Comparison of ENCODE assay signal across 8 cellular contexts in genomic region chr3:138944842-138945645, GRCh38. TPM values are rescaled to one million over a fixed set of nuclear protein-coding genes. Genes with fewer than 3 reads are reported as not detected.
A peak's percentile ranks its signal among the peaks of the same experiment; 100 is the strongest.
DNase-seq lines count a peak whose midpoint lies in the region; ATAC-seq, FAIRE-seq and TF ChIP-seq lines count a peak whose summit lies in the region.

No MANE protein-coding gene starts in this region.

- no peak overlapping the region for H3K4ac ChIP-seq in mesendoderm (ENCODE audit: low read depth, low read length)

- TF ChIP-seq CTCF in K562 (IDR thresholded peaks at IDR 0.05 in 2 of 3, conservative IDR thresholded peaks at IDR 0.05 in 1 of 3; ENCODE audit: insufficient read depth in 2 of 3, low read depth in 1 of 3, low read length in 3 of 3): no peak

- H2AFZ ChIP-seq in K562 (ENCODE audit: low read depth, low read length): peak overlapping the region; percentile 90

- no peak for TF ChIP-seq RAD21 in K562 (CRISPR knock-in tag; conservative IDR thresholded peaks at IDR 0.05 in 1 of 2, IDR thresholded peaks at IDR 0.05 in 1 of 2)

- peak; percentile 38 for DNase-seq in stimulated activated CD4-positive, alpha-beta T cell treated with anti-CD3 and anti-CD28 coated beads, Interleukin-4, amount 100 ng/mL, for 1 hour
- no peak for DNase-seq in stimulated activated CD4-positive, alpha-beta T cell treated with anti-CD3 and anti-CD28 coated beads, Interleukin-4, amount 100 ng/mL, for 24 hours
- DNase-seq in K562 (ENCODE audit: extremely low read depth in 1 of 4, low spot score in 3 of 4) (peak; percentile 42 to 76 (median 58)), mesendoderm (peak; percentile 78), aorta (no peak), dedifferentiated amniotic fluid mesenchymal stem cell (ENCODE audit: extremely low spot score) (no peak), NCI-H1417 treated with DMSO at 0.1 percent for 48 hours (lab: John Stamatoyannopoulos, UW) (no peak)

- H3K36me3 ChIP-seq in K562 (ENCODE audit: control insufficient read depth, insufficient read depth, low read length) (peaks cover 20% of the 10 kb centered on the region), mesendoderm (ENCODE audit: control insufficient read depth, insufficient read depth, low read length) (no peaks in the 10 kb centered on the region), aorta (ENCODE audit: control insufficient read depth in 1 of 2, insufficient read depth in 2 of 2, low read length in 1 of 2) (no peaks in the 10 kb centered on the region)

- H3K18ac ChIP-seq in mesendoderm (ENCODE audit: low read length): no peak overlapping the region

- no peak overlapping the region for H2AK5ac ChIP-seq in mesendoderm (ENCODE audit: low read length)

- H3K4me2 ChIP-seq in K562 (ENCODE audit: insufficient read depth, low read length): peak overlapping the region; percentile 87
- H3K4me2 ChIP-seq in mesendoderm (ENCODE audit: low read length): peak overlapping the region; percentile 59

- intact Hi-C loops in K562 (cut with micrococcal nuclease): loop anchor here (10.0 kb wide), 1 partner anchor 880 kb away; no protein-coding TSS in a partner anchor
- intact Hi-C loops in aorta (cut with DNase I): no loop called here

- POLR2A ChIA-PET in K562 (lab: Yijun Ruan, JAX): interaction anchor here (0.6 to 2.0 kb wide), 8 partner anchors 9 to 608 kb away, joined by 3 to 10 read pairs (median 3); no protein-coding TSS in a partner anchor

- in situ Hi-C loops in K562 (cut with MboI): loop anchor here (25.0 kb wide), 1 partner anchor 883 kb away; no protein-coding TSS in a partner anchor

- no peak for TF ChIP-seq EP300 in K562 (IDR thresholded peaks at IDR 0.05; ENCODE audit: low read length)

- ATAC-seq in K562 (peak; percentile 16), aorta (ENCODE audit: low FRiP score) (no peak), GM18519 (IDR thresholded peaks at IDR 0.05; ENCODE audit: low FRiP score, unreplicated experiment) (no peak)

- peak; percentile 62 for TF ChIP-seq POLR2A in K562 (conservative IDR thresholded peaks at IDR 0.05)

- no peak for FAIRE-seq in K562 (lab: Jason Lieb, UNC)

- H3K27ac ChIP-seq in K562 (ENCODE audit: extremely low read depth, low read depth, low read length) (peak overlapping the region; percentile 79), mesendoderm (ENCODE audit: low read depth, low read length) (no peak overlapping the region), aorta (ENCODE audit: low read depth in 1 of 2, low read length in 2 of 2) (no peak overlapping the region)

- H4K8ac ChIP-seq in mesendoderm (ENCODE audit: low read depth, low read length): no peak overlapping the region

- H2BK5ac ChIP-seq in mesendoderm (ENCODE audit: low read length): no peak overlapping the region

- peak overlapping the region; percentile 65 for H3K56ac ChIP-seq in mesendoderm (ENCODE audit: low read length)

- no peaks in the 10 kb centered on the region for H3K79me1 ChIP-seq in mesendoderm (ENCODE audit: low read length)

- no TSS peak for BruUV-seq in K562 (replicated peaks; lab: Mats Ljungman, UMichigan)

- H2BK120ac ChIP-seq in mesendoderm (ENCODE audit: low read depth, low read length): no peak overlapping the region

- peak overlapping the region; percentile 78 to 94 for H3K9ac ChIP-seq in K562 (ENCODE audit: insufficient read depth in 1 of 2, low read depth in 2 of 2, low read length in 2 of 2)
- H3K9ac ChIP-seq in mesendoderm (ENCODE audit: low read length): peak overlapping the region; percentile 55

- 15% methylated on average over 63 of the region's 83 CpGs for WGBS in K562 (ENCODE audit: insufficient coverage, low coverage, missing lambda C conversion rate)
- WGBS in mesendoderm (ENCODE audit: extremely low coverage, insufficient coverage, low lambda C conversion rate): no CpG with 5 or more reads among the region's 83 CpGs
- 6 to 7% methylated on average over 83 of the region's 83 CpGs for WGBS in aorta, 2 donors

- H3K4me3 ChIP-seq in K562: peak overlapping the region; percentile 59
- H3K4me3 ChIP-seq in mesendoderm (ENCODE audit: low read length): no peak overlapping the region
- peak overlapping the region; percentile 23 to 28 for H3K4me3 ChIP-seq in aorta (ENCODE audit: low read length in 2 of 2)

- no peak overlapping the region for H2BK15ac ChIP-seq in mesendoderm (replicated peaks; ENCODE audit: low read depth)

- H3K9me1 ChIP-seq in K562 (ENCODE audit: control insufficient read depth, insufficient read depth, low read length): no peaks in the 10 kb centered on the region

- peak overlapping the region; percentile 6 for H3K23ac ChIP-seq in mesendoderm (ENCODE audit: low read length)

- no peaks in the 10 kb centered on the region for H3K27me3 ChIP-seq in K562 (ENCODE audit: control insufficient read depth in 2 of 2, insufficient read depth in 2 of 2, low read length in 2 of 2)
- H3K27me3 ChIP-seq in mesendoderm (ENCODE audit: insufficient read depth, low read length, poor library complexity): peaks cover 52% of the 10 kb centered on the region
- H3K27me3 ChIP-seq in aorta (ENCODE audit: control insufficient read depth in 1 of 2, insufficient read depth in 2 of 2, low read length in 1 of 2): peaks cover 0 to 2% of the 10 kb centered on the region in 2 donors

- H3K9me3 ChIP-seq in K562 (replicated peaks; ENCODE audit: control insufficient read depth, insufficient read depth, low read depth, low read length): no peaks in the 10 kb centered on the region
- no peaks in the 10 kb centered on the region for H3K9me3 ChIP-seq in aorta (ENCODE audit: control insufficient read depth, low read length)

- no peak overlapping the region for H4K5ac ChIP-seq in mesendoderm (ENCODE audit: low read length)

- H3K79me2 ChIP-seq in K562 (ENCODE audit: control insufficient read depth, insufficient read depth, low read length): peaks cover 72% of the 10 kb centered on the region
- H3K79me2 ChIP-seq in mesendoderm (ENCODE audit: control insufficient read depth, insufficient read depth, low read length): no peaks in the 10 kb centered on the region

- peaks cover 22 to 51% of the 10 kb centered on the region in 2 experiments; a peak in 4 of 5 replicates for H3K4me1 ChIP-seq in K562 (replicated peaks in 1 of 2; ENCODE audit: control insufficient read depth in 2 of 2, insufficient read depth in 2 of 2, low read length in 2 of 2)
- peaks cover 4% of the 10 kb centered on the region for H3K4me1 ChIP-seq in mesendoderm (ENCODE audit: control insufficient read depth, low read depth, low read length)
- peaks cover 0 to 2% of the 10 kb centered on the region in 2 donors for H3K4me1 ChIP-seq in aorta (ENCODE audit: control insufficient read depth in 1 of 2, insufficient read depth in 2 of 2, low read length in 2 of 2)

- no peaks in the 10 kb centered on the region; the same call in 1 of the 2 replicates for H4K20me1 ChIP-seq in K562 (replicated peaks; ENCODE audit: control insufficient read depth, insufficient read depth, low read length)

- CTCF ChIA-PET in K562 (lab: Yijun Ruan, JAX; ENCODE audit: low intra/inter-chr PET ratio): no interaction called here

TF ChIP-seq in K562, 482 proteins besides CTCF, POLR2A, EP300 and RAD21 (continues in another document):
- peak; percentile 39; the same call in 1 of the 2 replicates for TF ChIP-seq PHF8 (IDR thresholded peaks at IDR 0.05; ENCODE audit: borderline replicate concordance, low read length)
- no peak for TF ChIP-seq STAT5B (CRISPR knock-in tag; IDR thresholded peaks at IDR 0.05)

RNA-seq across cellular contexts. Expression of gene FOXL2, which starts 1.9 kb away (rescaled TPM):
- total RNA-seq in K562 (2011; cell fraction: chromatin; rRNA removed; ENCODE audit: low replicate concordance): 2.5 and 6.4 TPM in 2 replicates
- total RNA-seq in K562 (2011; cell fraction: nucleolus; rRNA removed): 10.9 and 11.2 TPM in 2 replicates
- 6.1 and 6.2 TPM in 2 replicates for total RNA-seq in K562 (2011; cell fraction: nucleoplasm; rRNA removed)
- total RNA-seq in K562 (2014; rRNA removed) (10.8 and 13.3 TPM in 2 replicates), K562 (2014; rRNA removed; fragmentation: Illumina TruSeq; extraction: Trizol) (2.1 and 2.4 TPM in 2 replicates), K562 (2015; rRNA removed; fragmentation: Illumina TruSeq; extraction: Trizol) (4.1 and 4.6 TPM in 2 replicates), K562 (2021) (21.4 and 22.1 TPM in 2 replicates), aorta (not detected)
- polyA plus RNA-seq in K562 (2011; rRNA removed) (3.1 and 4.0 TPM in 2 replicates), K562 (2014; fragmentation: Illumina TruSeq; extraction: Trizol) (3.2 and 5.5 TPM in 2 replicates), K562 (2014; fragmentation: Nextera tagmentation; extraction: Ambion mirVana) (under 1 TPM; 0.27 to 0.29 TPM), K562 (2014; rRNA removed) (12.6 and 14.3 TPM in 2 replicates), aorta (not detected)
- polyA plus RNA-seq in K562 (2011; cell fraction: cytosol; rRNA removed): 4.2 and 18.5 TPM in 2 replicates
- 6.9 and 12.1 TPM in 2 replicates for polyA plus RNA-seq in K562 (2011; cell fraction: nucleus; rRNA removed)
- polyA plus RNA-seq in K562 (2012): 8.2 and 9.7 TPM in 2 replicates
- polyA minus RNA-seq in K562 (2011; rRNA and poly(A)+ RNA removed): 1.2 and 1.3 TPM in 2 replicates
- 6.4 and 7.1 TPM in 2 replicates for polyA minus RNA-seq in K562 (2011; cell fraction: cytosol; rRNA and poly(A)+ RNA removed)
- 12.1 and 13.6 TPM in 2 replicates for polyA minus RNA-seq in K562 (2011; cell fraction: nucleus; rRNA and poly(A)+ RNA removed)
- polyA plus RNA-seq in mesendoderm (2013, experiment 1 of 2): 0.65 TPM
- polyA plus RNA-seq in mesendoderm (2013, experiment 2 of 2): 0.60 TPM

RNA-seq across cellular contexts. Expression of gene FOXL2NB, which starts 2.0 kb away (rescaled TPM):
- 42.1 and 68.2 TPM in 2 replicates for total RNA-seq in K562 (2011; cell fraction: chromatin; rRNA removed; ENCODE audit: low replicate concordance)
- 45.3 and 55.2 TPM in 2 replicates for total RNA-seq in K562 (2011; cell fraction: nucleolus; rRNA removed)
- 68.5 and 96.9 TPM in 2 replicates for total RNA-seq in K562 (2011; cell fraction: nucleoplasm; rRNA removed)
- total RNA-seq in K562 (2014; rRNA removed) (9.5 and 12.6 TPM in 2 replicates), K562 (2014; rRNA removed; fragmentation: Illumina TruSeq; extraction: Trizol) (5.9 and 6.1 TPM in 2 replicates), K562 (2015; rRNA removed; fragmentation: Illumina TruSeq; extraction: Trizol) (5.0 and 5.1 TPM in 2 replicates), K562 (2021) (10.2 TPM in 2 replicates), aorta (not detected)
- polyA plus RNA-seq in K562 (2011; rRNA removed) (17.4 and 20.3 TPM in 2 replicates), K562 (2014; fragmentation: Illumina TruSeq; extraction: Trizol) (9.0 and 10.1 TPM in 2 replicates), K562 (2014; fragmentation: Nextera tagmentation; extraction: Ambion mirVana) (under 1 TPM; 0.71 to 0.86 TPM), K562 (2014; rRNA removed) (13.5 and 18.4 TPM in 2 replicates), aorta (not detected)
- polyA plus RNA-seq in K562 (2011; cell fraction: cytosol; rRNA removed): 24.1 and 24.3 TPM in 2 replicates
- 52.1 and 71.2 TPM in 2 replicates for polyA plus RNA-seq in K562 (2011; cell fraction: nucleus; rRNA removed)
- polyA plus RNA-seq in K562 (2012): 5.5 and 14.2 TPM in 2 replicates
- 7.5 and 11.6 TPM in 2 replicates for polyA minus RNA-seq in K562 (2011; rRNA and poly(A)+ RNA removed)
- polyA minus RNA-seq in K562 (2011; cell fraction: cytosol; rRNA and poly(A)+ RNA removed): 5.2 and 5.3 TPM in 2 replicates
- 21.5 and 23.0 TPM in 2 replicates for polyA minus RNA-seq in K562 (2011; cell fraction: nucleus; rRNA and poly(A)+ RNA removed)
- polyA plus RNA-seq in mesendoderm (2013, experiment 1 of 2): 0.74 TPM
- polyA plus RNA-seq in mesendoderm (2013, experiment 2 of 2): 0.88 TPM

Comparison
In these comparisons a context has a peak if more than half of its experiments do, and no peak if none do; other contexts are left out.
1. DNase-seq: peak in stimulated activated CD4-positive, alpha-beta T cell treated with anti-CD3 and anti-CD28 coated beads, Interleukin-4, amount 100 ng/mL, for 1 hour (single experiment), K562 (4 of 4) and mesendoderm (single experiment); none in stimulated activated CD4-positive, alpha-beta T cell treated with anti-CD3 and anti-CD28 coated beads, Interleukin-4, amount 100 ng/mL, for 24 hours (single experiment), aorta (0 of 2), dedifferentiated amniotic fluid mesenchymal stem cell (single experiment) and NCI-H1417 treated with DMSO at 0.1 percent for 48 hours (single experiment).
2. RNA of gene FOXL2NB, which starts 2.0 kb away (total RNA-seq): 5.0 to 96.9 TPM in K562; not detected in aorta; every median in the first group is over 4 times any median in the second.